1 cellular context compared by ENCODE assay signal in the genomic region with DNA sequence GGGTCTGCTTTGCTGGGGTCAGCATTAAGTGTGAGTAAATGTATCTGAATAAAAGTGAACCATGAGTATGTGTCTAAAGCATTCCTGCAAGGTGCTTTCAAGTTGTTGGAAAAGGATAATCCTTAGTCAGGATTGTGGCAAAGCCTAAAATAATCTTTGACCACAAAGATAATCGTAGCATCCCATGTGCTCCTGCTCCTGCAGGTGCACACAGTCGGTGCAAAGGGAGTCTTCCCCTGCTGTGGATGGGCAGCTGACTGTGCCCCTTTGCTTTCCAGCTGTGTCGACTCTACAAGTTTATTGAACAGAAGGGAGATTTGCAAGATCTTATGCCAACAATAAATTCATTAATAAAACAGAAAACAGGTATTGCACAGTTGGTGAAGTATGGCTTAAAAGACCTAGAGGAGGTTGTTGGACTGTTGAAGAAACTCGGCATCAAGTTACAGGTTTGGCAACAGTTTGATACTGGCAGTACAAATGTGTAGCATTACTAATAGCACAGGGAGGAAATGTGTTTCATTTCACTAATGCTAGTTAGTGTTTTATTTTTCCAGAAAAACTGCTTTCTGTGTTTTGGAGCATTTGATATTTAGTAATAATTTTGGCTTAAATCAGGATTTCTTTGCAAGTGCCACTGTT.
TF ChIP-seq lines count a peak whose summit lies in the region.

No MANE protein-coding gene starts in this region.

TF ChIP-seq in IMR-90, 13 proteins besides CTCF, POLR2A, EP300 and RAD21 (continued from another document):
- TF ChIP-seq, protein P1, sequence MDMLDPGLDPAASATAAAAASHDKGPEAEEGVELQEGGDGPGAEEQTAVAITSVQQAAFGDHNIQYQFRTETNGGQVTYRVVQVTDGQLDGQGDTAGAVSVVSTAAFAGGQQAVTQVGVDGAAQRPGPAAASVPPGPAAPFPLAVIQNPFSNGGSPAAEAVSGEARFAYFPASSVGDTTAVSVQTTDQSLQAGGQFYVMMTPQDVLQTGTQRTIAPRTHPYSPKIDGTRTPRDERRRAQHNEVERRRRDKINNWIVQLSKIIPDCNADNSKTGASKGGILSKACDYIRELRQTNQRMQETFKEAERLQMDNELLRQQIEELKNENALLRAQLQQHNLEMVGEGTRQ (IDR thresholded peaks at IDR 0.05; ENCODE audit: low read depth, low read length), result no peak
- TF ChIP-seq, protein P2, sequence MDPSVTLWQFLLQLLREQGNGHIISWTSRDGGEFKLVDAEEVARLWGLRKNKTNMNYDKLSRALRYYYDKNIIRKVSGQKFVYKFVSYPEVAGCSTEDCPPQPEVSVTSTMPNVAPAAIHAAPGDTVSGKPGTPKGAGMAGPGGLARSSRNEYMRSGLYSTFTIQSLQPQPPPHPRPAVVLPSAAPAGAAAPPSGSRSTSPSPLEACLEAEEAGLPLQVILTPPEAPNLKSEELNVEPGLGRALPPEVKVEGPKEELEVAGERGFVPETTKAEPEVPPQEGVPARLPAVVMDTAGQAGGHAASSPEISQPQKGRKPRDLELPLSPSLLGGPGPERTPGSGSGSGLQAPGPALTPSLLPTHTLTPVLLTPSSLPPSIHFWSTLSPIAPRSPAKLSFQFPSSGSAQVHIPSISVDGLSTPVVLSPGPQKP (IDR thresholded peaks at IDR 0.05; ENCODE audit: borderline replicate concordance, low read depth, low read length), result no peak
- TF ChIP-seq SMC3 (IDR thresholded peaks at IDR 0.05; ENCODE audit: low read depth, low read length), result no peak
